In the genomic region with DNA sequence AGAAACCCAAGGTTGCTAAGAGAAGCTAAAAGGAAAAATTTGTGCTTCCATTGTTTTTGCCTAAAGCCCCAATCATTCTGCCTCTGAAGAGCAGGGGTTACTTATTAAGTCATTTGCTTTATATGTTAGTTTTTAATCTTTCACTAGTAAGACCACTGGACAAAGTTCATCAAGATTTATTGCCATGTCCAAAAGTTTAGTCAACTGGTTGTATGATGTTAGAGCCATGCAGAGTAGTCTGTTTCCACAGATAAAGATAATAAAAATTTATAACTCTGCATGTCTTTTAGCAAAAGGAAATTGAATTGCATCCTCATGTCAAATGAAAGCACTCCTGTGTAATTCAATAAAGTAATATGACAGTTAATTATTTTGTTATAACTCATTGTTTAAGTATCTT, we compare ENCODE assay signal across 30 cellular contexts.
"Had no signal": no experiment of that assay in that cellular context is flagged by ENCODE, and none has a peak within 500 bp of the region (broad histone marks: within the 10 kb centered on the region; RNA-seq: fewer than 3 reads in every experiment).

No MANE protein-coding gene starts in this region.

- H3K27me3 Mint-ChIP-seq: natural killer cell treated with Interleukin-12 subunit alpha and Interleukin-12 subunit beta and Interleukin-15 and Interleukin-18, amount 100 ng/mL, for 72 hours; type B pancreatic cell had no signal

- H3K4me3 ChIP-seq: neural progenitor cell, pancreas, prostate gland, right lobe of liver, sigmoid colon, smooth muscle cell, spleen, suprapubic skin, testis, tibial artery, transverse colon, upper lobe of right lung, uterus had no signal

- H3K9ac ChIP-seq: neural progenitor cell had no signal

- H2AFZ ChIP-seq: neural progenitor cell had no signal

- H3K36me3 ChIP-seq: neural progenitor cell, neutrophil, pancreas, prostate gland, right lobe of liver, sigmoid colon, spleen, suprapubic skin, tibial artery, transverse colon, upper lobe of right lung, uterus had no signal

- H3K27ac ChIP-seq: neural progenitor cell, neutrophil, pancreas, prostate gland, right lobe of liver, sigmoid colon, spleen, suprapubic skin, testis, tibial artery, transverse colon, upper lobe of right lung, uterus had no signal

- H3K36me3 Mint-ChIP-seq: naive B cell; naive thymus-derived CD8-positive, alpha-beta T cell; natural killer cell treated with Interleukin-12 subunit alpha and Interleukin-12 subunit beta and Interleukin-15 and Interleukin-18, amount 100 ng/mL, for 72 hours; neural progenitor cell; stimulated activated memory B cell treated with anti-CD40 and anti-IgM and Interleukin-4, amounts not matched to agents 10 μg/mL and 1 μg/mL and 100 μg/mL, for 72 hours; type B pancreatic cell had no signal

- H3K9me3 ChIP-seq: neutrophil, pancreas, prostate gland, right lobe of liver, sigmoid colon, spleen, suprapubic skin, testis, tibial artery, transverse colon, upper lobe of right lung, uterus had no signal

- H3K4me3 Mint-ChIP-seq: naive B cell; naive thymus-derived CD8-positive, alpha-beta T cell; natural killer cell treated with Interleukin-12 subunit alpha and Interleukin-12 subunit beta and Interleukin-15 and Interleukin-18, amount 100 ng/mL, for 72 hours; neural progenitor cell; stimulated activated memory B cell treated with anti-CD40 and anti-IgM and Interleukin-4, amounts not matched to agents 10 μg/mL and 1 μg/mL and 100 μg/mL, for 72 hours; stimulated activated naive CD8-positive, alpha-beta T cell treated with anti-CD3 and anti-CD28 coated beads, Interleukin-15, amount 100 ng/mL, for 72 hours; type B pancreatic cell had no signal

- H3K4me2 ChIP-seq: neural progenitor cell, smooth muscle cell had no signal

- H3K27me3 ChIP-seq: neural progenitor cell, neutrophil, pancreas, right lobe of liver, sigmoid colon, spleen, suprapubic skin, testis, tibial artery, transverse colon, upper lobe of right lung, uterus had no signal

- H3K4me1 ChIP-seq: neural progenitor cell, pancreas, prostate gland, right lobe of liver, sigmoid colon, spleen, suprapubic skin, testis, tibial artery, upper lobe of right lung, uterus had no signal

- H3K9me3 Mint-ChIP-seq: natural killer cell treated with Interleukin-12 subunit alpha and Interleukin-12 subunit beta and Interleukin-15 and Interleukin-18, amount 100 ng/mL, for 72 hours; neural progenitor cell; stimulated activated memory B cell treated with anti-CD40 and anti-IgM and Interleukin-4, amounts not matched to agents 10 μg/mL and 1 μg/mL and 100 μg/mL, for 72 hours; stimulated activated naive CD8-positive, alpha-beta T cell treated with anti-CD3 and anti-CD28 coated beads, Interleukin-15, amount 100 ng/mL, for 72 hours; type B pancreatic cell had no signal

- FAIRE-seq: pancreas had no signal

- DNase-seq: naive B cell; naive thymus-derived CD8-positive, alpha-beta T cell; nucleus accumbens; pancreas; right cardiac atrium; right lobe of liver; sigmoid colon; spleen; stimulated activated CD4-positive, alpha-beta T cell treated with anti-CD3 and anti-CD28 coated beads, Interleukin-12 subunit alpha, Interleukin-12 subunit beta, amount 100 ng/mL, for 4 hours; stimulated activated CD4-positive, alpha-beta T cell treated with anti-CD3 and anti-CD28 coated beads, Interleukin-1b, Interleukin-23, amount 100 ng/mL, for 48 hours; stimulated activated CD4-positive, alpha-beta T cell treated with anti-CD3 and anti-CD28 coated beads, Interleukin-4, amount 100 ng/mL, for 1 hour; stimulated activated CD4-positive, alpha-beta T cell treated with anti-CD3 and anti-CD28 coated beads, Interleukin-4, amount 100 ng/mL, for 4 hours; stimulated activated CD8-positive, alpha-beta memory T cell treated with anti-CD3 and anti-CD28 coated beads, Interleukin-4, amount 100 ng/mL, for 48 hours; stimulated activated naive CD4-positive, alpha-beta T cell; stimulated activated naive CD8-positive, alpha-beta T cell treated with anti-CD3 and anti-CD28 coated beads, Interleukin-15, amount 100 ng/mL, for 72 hours; stimulated activated naive CD8-positive, alpha-beta T cell treated with anti-CD3 and anti-CD28 coated beads, Interleukin-15, Interleukin-2, amounts not matched to agents 100 U/mL and 50 U/mL, for 24 hours; substantia nigra; testis; tibial artery; transverse colon; upper lobe of right lung; uterus had no signal

- H3K27ac Mint-ChIP-seq: naive B cell; naive thymus-derived CD8-positive, alpha-beta T cell; natural killer cell treated with Interleukin-12 subunit alpha and Interleukin-12 subunit beta and Interleukin-15 and Interleukin-18, amount 100 ng/mL, for 72 hours; neural progenitor cell; stimulated activated memory B cell treated with anti-CD40 and anti-IgM and Interleukin-4, amounts not matched to agents 10 μg/mL and 1 μg/mL and 100 μg/mL, for 72 hours; stimulated activated naive CD8-positive, alpha-beta T cell treated with anti-CD3 and anti-CD28 coated beads, Interleukin-15, amount 100 ng/mL, for 72 hours; type B pancreatic cell had no signal

- H3K4me1 Mint-ChIP-seq: naive B cell; naive thymus-derived CD8-positive, alpha-beta T cell; stimulated activated memory B cell treated with anti-CD40 and anti-IgM and Interleukin-4, amounts not matched to agents 10 μg/mL and 1 μg/mL and 100 μg/mL, for 72 hours; stimulated activated naive CD8-positive, alpha-beta T cell treated with anti-CD3 and anti-CD28 coated beads, Interleukin-15, amount 100 ng/mL, for 72 hours had no signal
